ENCODE assay signal across 9 cellular contexts in genomic region chr22:27420817-27421361, GRCh38.
DNase-seq lines count a peak whose midpoint lies in the region; ATAC-seq lines count a peak whose summit lies in the region.
"Had no signal": no experiment of that assay in that cellular context is flagged by ENCODE, and none has a peak within 500 bp of the region (broad histone marks: within the 10 kb centered on the region; RNA-seq: fewer than 3 reads in every experiment).

No MANE protein-coding gene starts in this region.

- intact Hi-C loops in cardiac septum (cut with DNase I), result loop anchor here (5.0 kb wide), 1 partner anchor 376 kb away; no protein-coding TSS in a partner anchor

- ATAC-seq in GM21825 (IDR thresholded peaks at IDR 0.05; ENCODE audit: unreplicated experiment), result no peak
- no peak for ATAC-seq in HG03045 (IDR thresholded peaks at IDR 0.05; ENCODE audit: unreplicated experiment)
- ATAC-seq: natural killer cell treated with Interleukin-12 subunit alpha and Interleukin-12 subunit beta and Interleukin-15 and Interleukin-18, amount 100 ng/mL, for 72 hours had no signal

- DNase-seq in EH (ENCODE audit: low read depth), result peak; percentile 96
- DNase-seq in amniotic epithelial cell (ENCODE audit: low read depth), result peak; percentile 44
- DNase-seq in cardiac septum (ENCODE audit: low spot score), result peak; percentile 84
- peak; percentile 71 for DNase-seq in renal cortical epithelial cell (ENCODE audit: low read depth)
- no peak for DNase-seq in AML-193 (lab: John Stamatoyannopoulos, UW)
- DNase-seq in SHP77 (lab: John Stamatoyannopoulos, UW), result no peak

Comparison
In these comparisons a context has a peak if more than half of its experiments do, and no peak if none do; other contexts are left out.
1. DNase-seq: peak in EH (single experiment), amniotic epithelial cell (single experiment), cardiac septum (single experiment) and renal cortical epithelial cell (single experiment); none in AML-193 (0 of 2) and SHP77 (0 of 2).